19 cellular contexts compared by ENCODE assay signal in genomic region chr22:48331266-48331665, GRCh38.
"Had no signal": no experiment of that assay in that cellular context is flagged by ENCODE, and none has a peak within 500 bp of the region (broad histone marks: within the 10 kb centered on the region; RNA-seq: fewer than 3 reads in every experiment).

No MANE protein-coding gene starts in this region.

- DNase-seq: KBM-7, MV-4-11, NCI-H1048, NCI-H1105, NCI-H1417, NCI-H1436 treated with DMSO at 0.1 percent for 48 hours, NCI-H1694, NCI-H187 treated with DMSO at 0.1 percent for 48 hours, NCI-H2029 treated with DMSO at 0.1 percent for 48 hours, NCI-H2171 treated with DMSO at 0.1 percent for 48 hours, NCI-H345, NCI-H524, NCI-H526 treated with DMSO at 0.1 percent for 48 hours, NCI-H748 treated with DMSO at 0.1 percent for 48 hours, SHP77 treated with DMSO at 0.1 percent for 48 hours had no signal

- H3K27ac ChIP-seq: RWPE1, SJSA1, SK-N-MC had no signal

- ATAC-seq: Right ventricle myocardium inferior had no signal

- H3K36me3 ChIP-seq: SJSA1 had no signal

- H3K27me3 ChIP-seq: SJSA1 had no signal

- H3K4me3 ChIP-seq: SJSA1, SK-N-MC had no signal

- H3K9me3 ChIP-seq: SJSA1 had no signal
